Comparison of ENCODE assay signal across 20 cellular contexts in genomic region chr14:99459491-99460100, GRCh38.
"Had no signal": no experiment of that assay in that cellular context is flagged by ENCODE, and none has a peak within 500 bp of the region (broad histone marks: within the 10 kb centered on the region; RNA-seq: fewer than 3 reads in every experiment).

No MANE protein-coding gene starts in this region.

- H3K27me3 Mint-ChIP-seq: activated B cell treated with CpG ODN at 0.5 μM for 24 hours; activated CD4-positive, alpha-beta T cell treated with anti-CD3 and anti-CD28 coated beads, Interleukin-2, amount 10 ng/mL, durations not matched to agents 24 days and 14 days; activated naive CD4-positive, alpha-beta T cell treated with anti-CD3 and anti-CD28 coated beads, Interleukin-2, amount 50 U/mL, for 24 hours; dendritic cell treated with granulocyte-macrophage colony-stimulating factor and Interleukin-4, amounts not matched to agents 40 ng/mL and 50 ng/mL, for 4 days; progenitor cell of endocrine pancreas; stimulated activated naive CD8-positive, alpha-beta T cell treated with anti-CD3 and anti-CD28 coated beads, Interleukin-15, amount 100 ng/mL, for 72 hours; type B pancreatic cell had no signal

- ATAC-seq: activated CD8-positive, alpha-beta T cell treated with anti-CD3 and anti-CD28 coated beads, Interleukin-2, amount 10 ng/mL, durations not matched to agents 7 days and 5 days; activated T-cell treated with anti-CD3 and anti-CD28 coated beads, Interleukin-2, amount 50 U/mL, for 4 hours; left lobe of liver; stimulated activated naive CD8-positive, alpha-beta T cell treated with anti-CD3 and anti-CD28 coated beads, Interleukin-15, amount 100 ng/mL, for 72 hours had no signal

- H3K27ac ChIP-seq: cardiac muscle cell, SK-N-MC had no signal

- H3K4me1 Mint-ChIP-seq: neural crest cell; stimulated activated naive CD8-positive, alpha-beta T cell treated with anti-CD3 and anti-CD28 coated beads, Interleukin-15, amount 100 ng/mL, for 72 hours had no signal

- FAIRE-seq: frontal cortex, kidney had no signal

- H3K4me3 ChIP-seq: cardiac muscle cell, lung, SK-N-MC had no signal

- H3K4me3 Mint-ChIP-seq: activated B cell treated with CpG ODN at 0.5 μM for 24 hours; activated CD4-positive, alpha-beta T cell treated with anti-CD3 and anti-CD28 coated beads, Interleukin-2, amount 10 ng/mL, durations not matched to agents 24 days and 14 days; activated CD8-positive, alpha-beta T cell treated with anti-CD3 and anti-CD28 coated beads, Interleukin-2, amount 10 ng/mL, durations not matched to agents 7 days and 5 days; activated naive CD4-positive, alpha-beta T cell treated with anti-CD3 and anti-CD28 coated beads, Interleukin-2, amount 50 U/mL, for 24 hours; activated T-cell treated with anti-CD3 and anti-CD28 coated beads, Interleukin-2, amount 50 U/mL, for 4 hours; dendritic cell treated with granulocyte-macrophage colony-stimulating factor and Interleukin-4, amounts not matched to agents 40 ng/mL and 50 ng/mL, for 4 days; neural crest cell; stimulated activated naive CD8-positive, alpha-beta T cell treated with anti-CD3 and anti-CD28 coated beads, Interleukin-15, amount 100 ng/mL, for 72 hours; type B pancreatic cell had no signal

- H3K9me3 Mint-ChIP-seq: activated B cell treated with CpG ODN at 0.5 μM for 24 hours; activated CD4-positive, alpha-beta T cell treated with anti-CD3 and anti-CD28 coated beads, Interleukin-2, amount 10 ng/mL, durations not matched to agents 24 days and 14 days; activated naive CD4-positive, alpha-beta T cell treated with anti-CD3 and anti-CD28 coated beads, Interleukin-2, amount 50 U/mL, for 24 hours; activated T-cell treated with anti-CD3 and anti-CD28 coated beads, Interleukin-2, amount 50 U/mL, for 4 hours; dendritic cell treated with granulocyte-macrophage colony-stimulating factor and Interleukin-4, amounts not matched to agents 40 ng/mL and 50 ng/mL, for 4 days; neural crest cell; stimulated activated naive CD8-positive, alpha-beta T cell treated with anti-CD3 and anti-CD28 coated beads, Interleukin-15, amount 100 ng/mL, for 72 hours; type B pancreatic cell had no signal

- H3K27me3 ChIP-seq: cardiac muscle cell had no signal

- H3K27ac Mint-ChIP-seq: activated B cell treated with CpG ODN at 0.5 μM for 24 hours; activated CD4-positive, alpha-beta T cell treated with anti-CD3 and anti-CD28 coated beads, Interleukin-2, amount 10 ng/mL, durations not matched to agents 24 days and 14 days; activated CD8-positive, alpha-beta T cell treated with anti-CD3 and anti-CD28 coated beads, Interleukin-2, amount 10 ng/mL, durations not matched to agents 7 days and 5 days; activated naive CD4-positive, alpha-beta T cell treated with anti-CD3 and anti-CD28 coated beads, Interleukin-2, amount 50 U/mL, for 24 hours; dendritic cell treated with granulocyte-macrophage colony-stimulating factor and Interleukin-4, amounts not matched to agents 40 ng/mL and 50 ng/mL, for 4 days; progenitor cell of endocrine pancreas; type B pancreatic cell had no signal

- DNase-seq: activated B cell treated with CpG ODN at 0.5 μM for 24 hours; activated CD4-positive, alpha-beta T cell treated with anti-CD3 and anti-CD28 coated beads, Interleukin-2, amount 10 ng/mL, durations not matched to agents 24 days and 14 days; activated CD8-positive, alpha-beta T cell treated with anti-CD3 and anti-CD28 coated beads, Interleukin-2, amount 10 ng/mL, durations not matched to agents 7 days and 5 days; activated effector memory CD4-positive, alpha-beta T cell treated with Interleukin-2 at 50 U/mL for 16 hours; activated T-cell treated with anti-CD3 and anti-CD28 coated beads, Interleukin-2, amount 50 U/mL, for 4 hours; effector memory CD4-positive, alpha-beta T cell; hypothalamus; kidney; stimulated activated CD4-positive, alpha-beta T cell treated with anti-CD3 and anti-CD28 coated beads, Interleukin-2, amount 100 ng/mL, for 48 hours; stimulated activated naive CD8-positive, alpha-beta T cell treated with anti-CD3 and anti-CD28 coated beads, Interleukin-15, amount 100 ng/mL, for 72 hours had no signal
